ENCODE assay signal across 9 cellular contexts in genomic region chr14:20642770-20643169, GRCh38. TPM values are rescaled to one million over a fixed set of nuclear protein-coding genes. Genes with fewer than 3 reads are reported as not detected.
"Had no signal": no experiment of that assay in that cellular context is flagged by ENCODE, and none has a peak within 500 bp of the region (broad histone marks: within the 10 kb centered on the region; RNA-seq: fewer than 3 reads in every experiment).

No MANE protein-coding gene starts in this region.

RNA-seq across cellular contexts. Expression of gene OR6S1, which starts 1.3 kb away (rescaled TPM):
- total RNA-seq: LHCN-M2, MCF 10A, NCI-H460, OCI-LY7, PC-3, Peyer's patch, Right ventricle myocardium superior, SJSA1 had no signal
- polyA plus RNA-seq: SK-N-SH had no signal

RNA-seq across cellular contexts. Expression of gene RNASE4, which starts 41.6 kb away (rescaled TPM):
- total RNA-seq: OCI-LY7 had no signal

RNA-seq across cellular contexts. Expression of gene ANG, which starts 45.8 kb away (rescaled TPM):
- total RNA-seq: OCI-LY7 had no signal

RNA-seq across cellular contexts. Expression of gene RNASE12, which starts 51.6 kb away (rescaled TPM):
- total RNA-seq: LHCN-M2, MCF 10A, NCI-H460, OCI-LY7, PC-3, Peyer's patch, Right ventricle myocardium superior, SJSA1 had no signal
- polyA plus RNA-seq: SK-N-SH had no signal

RNA-seq across cellular contexts. Expression of gene RNASE11, which starts 55.0 kb away (rescaled TPM):
- total RNA-seq: LHCN-M2, MCF 10A, NCI-H460, OCI-LY7, PC-3, Peyer's patch, Right ventricle myocardium superior, SJSA1 had no signal
- polyA plus RNA-seq: SK-N-SH had no signal
